In genomic region chr15:63444607-63445006, GRCh38 we compare ENCODE assay signal across 12 cellular contexts. TPM values are rescaled to one million over a fixed set of nuclear protein-coding genes. Genes with fewer than 3 reads are reported as not detected.
DNase-seq lines count a peak whose midpoint lies in the region; ATAC-seq, FAIRE-seq and TF ChIP-seq lines count a peak whose summit lies in the region.
"Had no signal": no experiment of that assay in that cellular context is flagged by ENCODE, and none has a peak within 500 bp of the region (broad histone marks: within the 10 kb centered on the region; RNA-seq: fewer than 3 reads in every experiment).

No MANE protein-coding gene starts in this region.

- H4K20me1 ChIP-seq in GM23338 (replicated peaks; ENCODE audit: insufficient read depth), result no peaks in the 10 kb centered on the region
- no peaks in the 10 kb centered on the region for H4K20me1 ChIP-seq in K562 (replicated peaks; ENCODE audit: control insufficient read depth, insufficient read depth, low read length)

- POLR2A ChIA-PET in K562 (lab: Yijun Ruan, JAX), result interaction anchor here (1.7 kb wide), 1 partner anchor 10 kb away, joined by 8 read pairs; no protein-coding TSS in a partner anchor

- in situ Hi-C loops in K562 (cut with MboI), result no loop called here

- CTCF ChIA-PET in K562 (lab: Yijun Ruan, JAX; ENCODE audit: low intra/inter-chr PET ratio), result no interaction called here

- peak overlapping the region; percentile 59 for H2AFZ ChIP-seq in GM23338
- no peak overlapping the region for H2AFZ ChIP-seq in K562 (ENCODE audit: low read depth, low read length)
- H2AFZ ChIP-seq: GM23248 had no signal

- TF ChIP-seq RAD21 in K562 (CRISPR knock-in tag; conservative IDR thresholded peaks at IDR 0.05 in 1 of 2, IDR thresholded peaks at IDR 0.05 in 1 of 2), result no peak

- H3K27me3 ChIP-seq in GM23338 (ENCODE audit: insufficient read depth) (no peaks in the 10 kb centered on the region), K562 (ENCODE audit: control insufficient read depth in 2 of 2, insufficient read depth in 2 of 2, low read length in 2 of 2) (peaks cover 9 to 14% of the 10 kb centered on the region in 2 experiments), right lobe of liver (no peaks in the 10 kb centered on the region)

- H3K79me2 ChIP-seq in GM23338 (replicated peaks; ENCODE audit: insufficient read depth) (no peaks in the 10 kb centered on the region), K562 (ENCODE audit: control insufficient read depth, insufficient read depth, low read length) (no peaks in the 10 kb centered on the region)

- no peak overlapping the region for H3K4me3 Mint-ChIP-seq in GM23338
- H3K4me3 Mint-ChIP-seq: CD14-positive monocyte had no signal

- H3K4me1 Mint-ChIP-seq in GM23338, result peaks cover 21% of the 10 kb centered on the region

- BruUV-seq in K562 (replicated peaks; lab: Mats Ljungman, UMichigan), result no TSS peak

- H3K27me3 Mint-ChIP-seq in GM23338 (ENCODE audit: insufficient read depth, low read depth, poor library complexity), result peaks cover 1% of the 10 kb centered on the region

- H3K4me3 ChIP-seq in GM23338 (no peak overlapping the region), K562 (no peak overlapping the region), right lobe of liver (no peak overlapping the region)
- H3K4me3 ChIP-seq: GM23248 had no signal

- no peaks in the 10 kb centered on the region for H3F3A ChIP-seq in GM23338 (replicated peaks; ENCODE audit: low read depth)

- H3K36me3 ChIP-seq in GM23338 (ENCODE audit: insufficient read depth) (no peaks in the 10 kb centered on the region), K562 (ENCODE audit: control insufficient read depth, insufficient read depth, low read length) (no peaks in the 10 kb centered on the region), right lobe of liver (no peaks in the 10 kb centered on the region)

- no peaks in the 10 kb centered on the region for H3K9me1 ChIP-seq in K562 (ENCODE audit: control insufficient read depth, insufficient read depth, low read length)

- no peaks in the 10 kb centered on the region for H3K9me3 Mint-ChIP-seq in GM23338

- H3K27ac ChIP-seq in GM23338 (ENCODE audit: low read depth), result no peak overlapping the region
- no peak overlapping the region for H3K27ac ChIP-seq in K562 (ENCODE audit: extremely low read depth, low read depth, low read length)
- peak overlapping the region in 1 of 3 donors; percentile 41 for H3K27ac ChIP-seq in right lobe of liver
- H3K27ac ChIP-seq: GM23248 had no signal

- no peak overlapping the region for H3K9ac ChIP-seq in K562 (ENCODE audit: insufficient read depth in 1 of 2, low read depth in 2 of 2, low read length in 2 of 2)
- H3K9ac ChIP-seq: GM23248 had no signal

- no peak for FAIRE-seq in K562 (lab: Jason Lieb, UNC)

- no peak overlapping the region for H3K27ac Mint-ChIP-seq in GM23338
- H3K27ac Mint-ChIP-seq: CD14-positive monocyte had no signal

- H3K36me3 Mint-ChIP-seq in GM23338 (ENCODE audit: low read depth), result no peaks in the 10 kb centered on the region
- H3K36me3 Mint-ChIP-seq: CD14-positive monocyte had no signal

- no peak for DNase-seq in GM23338 (ENCODE audit: low spot score)
- DNase-seq in K562 (ENCODE audit: extremely low read depth in 1 of 4, low spot score in 3 of 4), result no peak
- DNase-seq in right lobe of liver, result peak in 1 of 3 donors; percentile 78
- no peak for DNase-seq in activated effector memory CD4-positive, alpha-beta T cell treated with anti-CD3 and anti-CD28 coated beads, Interleukin-2, amount 50 U/mL, for 16 hours
- DNase-seq in NOMO-1 treated with DMSO at 0.1 percent for 48 hours (lab: John Stamatoyannopoulos, UW; ENCODE audit: unreplicated experiment), result no peak
- DNase-seq: DMS53, GF-D8, GM23248, H7 had no signal

- no peak for TF ChIP-seq EP300 in K562 (IDR thresholded peaks at IDR 0.05; ENCODE audit: low read length)

- H3K4me2 ChIP-seq in GM23338 (no peak overlapping the region), K562 (ENCODE audit: insufficient read depth, low read length) (no peak overlapping the region)

- H3K4me1 ChIP-seq in GM23338 (ENCODE audit: insufficient read depth), result peaks cover 18% of the 10 kb centered on the region
- H3K4me1 ChIP-seq in K562 (replicated peaks in 1 of 2; ENCODE audit: control insufficient read depth in 2 of 2, insufficient read depth in 2 of 2, low read length in 2 of 2), result no peaks in the 10 kb centered on the region; a peak in 2 of 5 replicates
- H3K4me1 ChIP-seq in right lobe of liver, result peaks cover 0 to 21% (median 6%) of the 10 kb centered on the region in 4 donors

- TF ChIP-seq POLR2A in K562 (conservative IDR thresholded peaks at IDR 0.05) (no peak), right lobe of liver (IDR thresholded peaks at IDR 0.05) (no peak)

- no peaks in the 10 kb centered on the region for H3K9me2 ChIP-seq in GM23338 (ENCODE audit: insufficient read depth)

- H3K9me3 ChIP-seq in K562 (replicated peaks; ENCODE audit: control insufficient read depth, insufficient read depth, low read depth, low read length), result no peaks in the 10 kb centered on the region
- no peaks in the 10 kb centered on the region for H3K9me3 ChIP-seq in right lobe of liver

- intact Hi-C loops in K562 (cut with micrococcal nuclease) (no loop called here), right lobe of liver (cut with DNase I) (no loop called here)

- TF ChIP-seq CTCF in GM23338 (conservative IDR thresholded peaks at IDR 0.05; ENCODE audit: low read depth in 2 of 2) (no peak), K562 (IDR thresholded peaks at IDR 0.05 in 2 of 3, conservative IDR thresholded peaks at IDR 0.05 in 1 of 3; ENCODE audit: insufficient read depth in 2 of 3, low read depth in 1 of 3, low read length in 3 of 3) (no peak), right lobe of liver (IDR thresholded peaks at IDR 0.05) (no peak)

- ATAC-seq in GM23338, result no peak
- no peak for ATAC-seq in K562
- ATAC-seq in right lobe of liver, result peak; percentile 78 to 86 (median 80)
- no peak for ATAC-seq in GM18502 (IDR thresholded peaks at IDR 0.05; ENCODE audit: poor library complexity, unreplicated experiment)
- no peak for ATAC-seq in GM18868 (IDR thresholded peaks at IDR 0.05; ENCODE audit: unreplicated experiment)

TF ChIP-seq in GM23338, 12 proteins besides CTCF, POLR2A, EP300 and RAD21:
- TF ChIP-seq EZH2 (IDR thresholded peaks at IDR 0.05; ENCODE audit: low read depth, unreplicated experiment) (no peak), CREB1 (CRISPR knock-in tag; IDR thresholded peaks at IDR 0.05; ENCODE audit: low read depth) (no peak)
TF ChIP-seq in GM23338: peak in this region for 0.

TF ChIP-seq in K562, 482 proteins besides CTCF, POLR2A, EP300 and RAD21 (continues in another document):
- TF ChIP-seq MLX (CRISPR knock-in tag; conservative IDR thresholded peaks at IDR 0.05), result no peak
- no peak for TF ChIP-seq ZEB2 (IDR thresholded peaks at IDR 0.05)
- TF ChIP-seq HNRNPL (IDR thresholded peaks at IDR 0.05; ENCODE audit: low read depth, low read length), result no peak
- TF ChIP-seq ZNF584 (CRISPR knock-in tag; IDR thresholded peaks at IDR 0.05; ENCODE audit: low read depth), result no peak
- no peak for TF ChIP-seq MBD1 (CRISPR knock-in tag; IDR thresholded peaks at IDR 0.05)

RNA-seq across cellular contexts. Expression of gene USP3, which starts 59.8 kb away (rescaled TPM):
- total RNA-seq in GM23338 (2014; rRNA removed; shearing (Covaris generic)), result 9.7 and 22.5 TPM in 2 replicates
- 7.6 and 9.9 TPM in 2 replicates for polyA plus RNA-seq in GM23338 (2016; fragmentation: Nextera tagmentation; extraction: Ambion mirVana)
- total RNA-seq in K562 (2011; cell fraction: chromatin; rRNA removed; ENCODE audit: low replicate concordance), result 55.7 and 143 TPM in 2 replicates
- 31.0 and 37.8 TPM in 2 replicates for total RNA-seq in K562 (2011; cell fraction: nucleolus; rRNA removed)
- total RNA-seq in K562 (2011; cell fraction: nucleoplasm; rRNA removed), result 72.7 and 100 TPM in 2 replicates
- total RNA-seq in K562 (2014; rRNA removed), result 21.7 and 31.2 TPM in 2 replicates
- 49.7 and 50.3 TPM in 2 replicates for total RNA-seq in K562 (2014; rRNA removed; fragmentation: Illumina TruSeq; extraction: Trizol)
- total RNA-seq in K562 (2015; rRNA removed; fragmentation: Illumina TruSeq; extraction: Trizol), result 44.6 and 46.1 TPM in 2 replicates
- 48.8 and 54.3 TPM in 2 replicates for total RNA-seq in K562 (2021)
- polyA plus RNA-seq in K562 (2011; rRNA removed), result 17.3 and 23.1 TPM in 2 replicates
- 12.0 and 15.1 TPM in 2 replicates for polyA plus RNA-seq in K562 (2011; cell fraction: cytosol; rRNA removed)
- polyA plus RNA-seq in K562 (2011; cell fraction: nucleus; rRNA removed), result 47.4 and 78.4 TPM in 2 replicates
- 29.3 and 55.6 TPM in 2 replicates for polyA plus RNA-seq in K562 (2012)
- polyA plus RNA-seq in K562 (2014; fragmentation: Illumina TruSeq; extraction: Trizol), result 38.7 and 42.8 TPM in 2 replicates
- 10 to 100 TPM; 24.3 to 34.8 TPM for polyA plus RNA-seq in K562 (2014; fragmentation: Nextera tagmentation; extraction: Ambion mirVana)
- polyA plus RNA-seq in K562 (2014; rRNA removed), result 19.5 and 21.2 TPM in 2 replicates
- polyA minus RNA-seq in K562 (2011; rRNA and poly(A)+ RNA removed), result 35.6 and 53.7 TPM in 2 replicates
- polyA minus RNA-seq in K562 (2011; cell fraction: cytosol; rRNA and poly(A)+ RNA removed), result 23.0 and 36.5 TPM in 2 replicates
- polyA minus RNA-seq in K562 (2011; cell fraction: nucleus; rRNA and poly(A)+ RNA removed), result 50.5 and 79.3 TPM in 2 replicates
- total RNA-seq in right lobe of liver, result 10 to 100 TPM; 21.9 to 33.8 (median 24.8) TPM

Comparison
In these comparisons a context has a peak if more than half of its experiments do, and no peak if none do; other contexts are left out.
1. ATAC-seq: peak in right lobe of liver (4 of 4); none in GM23338 (single experiment), K562 (single experiment), GM18502 (single experiment) and GM18868 (single experiment).